In the genomic region with DNA sequence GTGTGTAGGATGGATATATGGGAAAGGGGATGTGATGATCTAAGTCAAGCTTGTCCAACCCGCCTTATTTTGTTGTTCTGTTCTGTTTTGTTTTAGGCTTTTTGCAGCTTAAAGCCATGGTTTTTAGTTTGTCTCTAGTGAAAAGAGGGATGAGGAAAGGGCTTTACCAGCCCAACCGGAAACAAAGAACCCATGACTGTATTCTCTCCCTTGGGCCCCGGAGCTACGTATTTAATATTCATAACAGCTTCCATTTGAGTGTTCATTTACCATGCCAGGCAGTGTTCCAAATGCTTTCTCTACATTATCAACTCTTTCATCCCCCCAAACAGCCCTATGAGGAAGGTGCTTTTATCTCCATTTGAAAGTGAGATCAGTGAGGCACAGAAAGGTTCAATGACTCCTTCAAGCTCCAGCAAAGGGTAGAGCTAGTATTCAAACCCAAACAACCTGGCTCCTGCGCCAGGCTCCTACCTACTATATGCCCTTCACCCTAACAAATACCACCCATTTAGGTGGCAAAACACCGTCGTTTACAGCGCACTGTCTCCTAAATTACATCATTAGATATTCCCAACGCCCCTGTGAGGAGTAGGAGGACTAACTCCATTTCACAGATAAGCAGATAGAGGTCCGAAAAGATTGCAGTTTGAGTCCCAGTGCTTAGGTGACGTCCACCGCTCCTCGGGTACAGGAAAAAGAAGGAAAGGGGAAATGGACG, we compare ENCODE assay signal across 8 cellular contexts. TPM values are rescaled to one million over a fixed set of nuclear protein-coding genes. Genes with fewer than 3 reads are reported as not detected.
DNase-seq lines count a peak whose midpoint lies in the region; ATAC-seq, FAIRE-seq and TF ChIP-seq lines count a peak whose summit lies in the region.

No MANE protein-coding gene starts in this region.

- H3K79me1 ChIP-seq in H1 (ENCODE audit: low read depth, low read length), result no peaks in the 10 kb centered on the region

- H3K36me3 Mint-ChIP-seq in naive thymus-derived CD8-positive, alpha-beta T cell, result peaks cover 0 to 40% (median 11%) of the 10 kb centered on the region in 3 donors

- H3K27me3 ChIP-seq in SJSA1 (replicated peaks) (no peaks in the 10 kb centered on the region), H1 (replicated peaks in 1 of 4; ENCODE audit: control insufficient read depth in 3 of 4, extremely low read depth in 1 of 4, insufficient read depth in 3 of 4, low read length in 3 of 4) (no peaks in the 10 kb centered on the region; a peak in 1 of 7 replicates)

- H3K9me3 ChIP-seq in SJSA1 (replicated peaks), result no peaks in the 10 kb centered on the region
- H3K9me3 ChIP-seq in H1 (ENCODE audit: insufficient read depth in 2 of 2, low read depth in 1 of 2, low read length in 1 of 2), result no peaks in the 10 kb centered on the region

- peak overlapping the region; percentile 11 for H4K91ac ChIP-seq in H1 (replicated peaks; ENCODE audit: insufficient read length, low read length)

- H3K4me2 ChIP-seq in H1 (ENCODE audit: insufficient read depth in 1 of 2, low read depth in 2 of 2, low read length in 2 of 2), result peak overlapping the region; percentile 87 to 96

- TF ChIP-seq POLR2A in H1 (IDR thresholded peaks at IDR 0.05; ENCODE audit: control extremely low read depth in 1 of 2, low read depth in 2 of 2, low read length in 2 of 2), result no peak

- no peak overlapping the region for H2BK15ac ChIP-seq in H1 (ENCODE audit: low read length)

- in situ Hi-C loops in ACHN (cut with HindIII; ENCODE audit: low pct_ligation_motif_present, low pct_unique_long_range_greater_than_20kb, low sequenced_read_pairs), result no loop called here

- no peaks in the 10 kb centered on the region for H3K27me3 Mint-ChIP-seq in naive thymus-derived CD8-positive, alpha-beta T cell

- WGBS in H1 (ENCODE audit: extremely low coverage in 1 of 2, insufficient coverage in 1 of 2, insufficient read length in 1 of 2, insufficient replicate concordance in 2 of 2, low coverage in 1 of 2, low lambda C conversion rate in 2 of 2, missing lambda C conversion rate in 1 of 2), 2 experiments, result 18% methylated on average over 14 of the region's 14 CpGs; no CpG with 5 or more reads in 1 of the 2 experiments

- H2BK12ac ChIP-seq in H1 (ENCODE audit: low read depth, low read length), result peak overlapping the region; percentile 21; the same call in 1 of the 2 replicates

- peak overlapping the region; percentile 84 for H3K27ac ChIP-seq in SJSA1
- H3K27ac ChIP-seq in H1 (ENCODE audit: low read depth, low read length), result peak overlapping the region; percentile 91

- ATAC-seq in GM19023 (IDR thresholded peaks at IDR 0.05; ENCODE audit: unreplicated experiment) (peak; percentile 0), omental fat pad (ENCODE audit: low FRiP score) (no peak)
- peak; percentile 4 to 7 for ATAC-seq in naive thymus-derived CD8-positive, alpha-beta T cell

- no peak overlapping the region for H2BK20ac ChIP-seq in H1 (ENCODE audit: low read length)

- H3K4me1 ChIP-seq in SJSA1 (replicated peaks), result peaks cover 6% of the 10 kb centered on the region
- peaks cover 0 to 2% (median 0%) of the 10 kb centered on the region in 4 experiments; a peak in 2 of 7 replicates for H3K4me1 ChIP-seq in H1 (replicated peaks in 1 of 4; ENCODE audit: control insufficient read depth in 3 of 4, insufficient read depth in 4 of 4, low read length in 3 of 4)

- POLR2A ChIA-PET in H1 (lab: Charles Lee; ENCODE audit: partially characterized antibody), result interaction anchor here (0.7 to 2.8 kb wide), 8 partner anchors 9 to 457 kb away, joined by 3 to 25 read pairs (median 4); a partner anchor contains a TSS
- POLR2A ChIA-PET in naive thymus-derived CD8-positive, alpha-beta T cell (lab: Charles Lee), result interaction anchor here (0.9 to 2.7 kb wide), 11 partner anchors 8 to 496 kb away, joined by 3 to 25 read pairs (median 4); a partner anchor contains a TSS

- no peak overlapping the region for H2BK120ac ChIP-seq in H1 (replicated peaks; ENCODE audit: low read depth, low read length)

- no peak for FAIRE-seq in H1 (lab: Jason Lieb, UNC)

- H3K36me3 ChIP-seq in SJSA1, result peaks cover 39% of the 10 kb centered on the region
- H3K36me3 ChIP-seq in H1 (ENCODE audit: control insufficient read depth in 2 of 4, insufficient read depth in 4 of 4, low read length in 3 of 4), result peaks cover 8 to 28% (median 20%) of the 10 kb centered on the region in 4 experiments; a peak in 7 of 8 replicates

- peak overlapping the region; percentile 79 for H2BK5ac ChIP-seq in H1 (ENCODE audit: low read depth, low read length)

- peak overlapping the region; percentile 22; the same call in 1 of the 2 replicates for H4K8ac ChIP-seq in H1 (ENCODE audit: extremely low read depth, insufficient read depth, low read length)

- peaks cover 0 to 2% of the 10 kb centered on the region in 2 experiments for H4K20me1 ChIP-seq in H1 (replicated peaks in 1 of 2; ENCODE audit: control insufficient read depth in 1 of 2, insufficient read depth in 2 of 2, low read length in 2 of 2)

- TF ChIP-seq CTCF in H1 (IDR thresholded peaks at IDR 0.05; ENCODE audit: control extremely low read depth in 1 of 3, insufficient read depth in 1 of 3, low read depth in 1 of 3, low read length in 3 of 3), result no peak
- no peak for TF ChIP-seq CTCF in omental fat pad (IDR thresholded peaks at IDR 0.05)

- DNase-seq in ACHN (peak; percentile 17), SJSA1 (ENCODE audit: low read depth in 1 of 2, low spot score in 2 of 2) (no peak), H1 (ENCODE audit: low read depth in 1 of 2, low spot score in 2 of 2) (no peak), NCI-H146 (lab: John Stamatoyannopoulos, UW) (no peak), KG1 (lab: John Stamatoyannopoulos, UW) (no peak), omental fat pad (ENCODE audit: low spot score) (no peak)
- peak in 1 of 10 donors; percentile 23 for DNase-seq in naive thymus-derived CD8-positive, alpha-beta T cell

- H3K4me1 Mint-ChIP-seq in naive thymus-derived CD8-positive, alpha-beta T cell, result peaks cover 36 to 70% (median 69%) of the 10 kb centered on the region in 4 donors

- no peak for TF ChIP-seq EP300 in H1 (IDR thresholded peaks at IDR 0.05; ENCODE audit: borderline replicate concordance in 1 of 2, low read depth in 2 of 2, low read length in 2 of 2)

- H3K18ac ChIP-seq in H1 (ENCODE audit: extremely low read depth, low read length), result peak overlapping the region; percentile 62

- H3K4me3 Mint-ChIP-seq in naive thymus-derived CD8-positive, alpha-beta T cell, result peak overlapping the region; percentile 92 to 97 (median 94)

- peak overlapping the region; percentile 68 to 91 (median 84) for H3K9ac ChIP-seq in H1 (replicated peaks in 1 of 4; ENCODE audit: extremely low read depth in 1 of 4, low read depth in 3 of 4, low read length in 3 of 4)

- H2AK5ac ChIP-seq in H1 (ENCODE audit: low read depth, low read length), result 0 out of 2 replicates have a peak overlapping the region, but pooled peaks have one; percentile 10

- H3K27ac Mint-ChIP-seq in naive thymus-derived CD8-positive, alpha-beta T cell, result peak overlapping the region; percentile 88 to 99 (median 96)

- H3K56ac ChIP-seq in H1 (replicated peaks; ENCODE audit: insufficient read length, low read depth, low read length), result peak overlapping the region; percentile 16

- no peak overlapping the region for H3K23ac ChIP-seq in H1 (ENCODE audit: insufficient read length)

- peaks cover 16 to 52% of the 10 kb centered on the region in 2 experiments for H3K79me2 ChIP-seq in H1 (ENCODE audit: control insufficient read depth in 1 of 2, insufficient read depth in 2 of 2, low read length in 2 of 2)

- no peak for TF ChIP-seq RAD21 in H1 (IDR thresholded peaks at IDR 0.05 in 1 of 2, conservative IDR thresholded peaks at IDR 0.05 in 1 of 2; ENCODE audit: low read depth in 2 of 2, low read length in 2 of 2)

- no peak overlapping the region for H3K14ac ChIP-seq in H1 (ENCODE audit: insufficient read length)

- peaks cover 8% of the 10 kb centered on the region; the same call in 1 of the 2 replicates for H3K23me2 ChIP-seq in H1 (ENCODE audit: low read depth, low read length)

- peak overlapping the region; percentile 92 for H2AFZ ChIP-seq in H1 (ENCODE audit: low read length)

- H3K4me3 ChIP-seq in SJSA1 (peak overlapping the region; percentile 78), H1 (ENCODE audit: extremely low read depth in 1 of 4, insufficient read depth in 2 of 4, low read depth in 3 of 4, low read length in 4 of 4) (peak overlapping the region; percentile 84 to 96 (median 88))

- no peaks in the 10 kb centered on the region for H3K9me3 Mint-ChIP-seq in naive thymus-derived CD8-positive, alpha-beta T cell

- CTCF ChIA-PET in H1 (lab: Charles Lee; ENCODE audit: partially characterized antibody), result interaction anchor here (0.8 to 1.4 kb wide), 6 partner anchors 16 to 376 kb away, joined by 3 to 7 read pairs (median 4); a partner anchor contains a TSS

- H3K4ac ChIP-seq in H1 (replicated peaks; ENCODE audit: insufficient read length, low read depth, low read length), result peak overlapping the region; percentile 10

- peak overlapping the region; percentile 41 for H4K5ac ChIP-seq in H1 (ENCODE audit: insufficient read length, low read depth, low read length)

RNA-seq across cellular contexts. Expression of a gene that starts 27.8 kb away (rescaled TPM):
- 28.9 and 34.8 TPM in 2 replicates for total RNA-seq in SJSA1 (2014; rRNA removed; shearing (Covaris generic))
- total RNA-seq in H1 (2021; fragmentation: NEBNext Ultra II Directional; extraction: Animal tissue kit (Norgen Biotek cat#: 25700)), result 25.8 and 28.8 TPM in 2 replicates
- 27.6 and 42.2 TPM in 2 replicates for polyA plus RNA-seq in H1 (2011; rRNA removed)
- 38.8 TPM for polyA plus RNA-seq in H1 (2011; cell fraction: cytosol; rRNA removed)
- 44.7 TPM for polyA plus RNA-seq in H1 (2011; cell fraction: nucleus; rRNA removed)
- 11.3 to 28.2 TPM (median 19.6 TPM) in 4 replicates for polyA plus RNA-seq in H1 (2012, experiment 1 of 2)
- 3.3 TPM for polyA plus RNA-seq in H1 (2012, experiment 2 of 2)
- 49.9 TPM for polyA plus RNA-seq in H1 (2013, experiment 1 of 2)
- 44.6 TPM for polyA plus RNA-seq in H1 (2013, experiment 2 of 2)
- polyA minus RNA-seq in H1 (2011; rRNA and poly(A)+ RNA removed), result 19.1 and 24.3 TPM in 2 replicates
- 12.0 TPM for polyA minus RNA-seq in H1 (2011; cell fraction: cytosol; rRNA and poly(A)+ RNA removed)
- 37.3 TPM for polyA minus RNA-seq in H1 (2011; cell fraction: nucleus; rRNA and poly(A)+ RNA removed)
- total RNA-seq in naive thymus-derived CD8-positive, alpha-beta T cell, result 10 to 100 TPM; 29.3 to 36.9 TPM
- 10 to 100 TPM; 22.8 to 26.4 (median 25.9) TPM for polyA plus RNA-seq in naive thymus-derived CD8-positive, alpha-beta T cell
- total RNA-seq in omental fat pad, result 10 to 100 TPM; 13.9 to 21.6 (median 17.2) TPM

RNA-seq across cellular contexts. Expression of a gene that starts 43.7 kb away (rescaled TPM):
- total RNA-seq in SJSA1 (2014; rRNA removed; shearing (Covaris generic)), result 0.06 TPM in 1 of 2 replicates, not detected in the other
- not detected in 2 replicates for total RNA-seq in H1 (2021; fragmentation: NEBNext Ultra II Directional; extraction: Animal tissue kit (Norgen Biotek cat#: 25700))
- polyA plus RNA-seq in H1 (2011; rRNA removed), result 0.02 TPM in 1 of 2 replicates, not detected in the other
- polyA plus RNA-seq in H1 (2011; cell fraction: cytosol; rRNA removed), result not detected
- not detected for polyA plus RNA-seq in H1 (2011; cell fraction: nucleus; rRNA removed)
- not detected in 4 replicates for polyA plus RNA-seq in H1 (2012, experiment 1 of 2)
- not detected for polyA plus RNA-seq in H1 (2012, experiment 2 of 2)
- 0.08 TPM for polyA plus RNA-seq in H1 (2013, experiment 1 of 2)
- polyA plus RNA-seq in H1 (2013, experiment 2 of 2), result 0.06 TPM
- polyA minus RNA-seq in H1 (2011; rRNA and poly(A)+ RNA removed), result not detected in 2 replicates
- polyA minus RNA-seq in H1 (2011; cell fraction: cytosol; rRNA and poly(A)+ RNA removed), result not detected
- not detected for polyA minus RNA-seq in H1 (2011; cell fraction: nucleus; rRNA and poly(A)+ RNA removed)
- 1 to 10 TPM; 8.8 to 9.5 TPM for total RNA-seq in naive thymus-derived CD8-positive, alpha-beta T cell
- 10 to 100 TPM in 1 of 3 donors, 1 to 10 TPM in 2; 6.4 to 11.0 (median 7.7) TPM for polyA plus RNA-seq in naive thymus-derived CD8-positive, alpha-beta T cell
- 1 to 10 TPM; 1.1 to 4.3 (median 3.0) TPM for total RNA-seq in omental fat pad
